Comparison of ENCODE assay signal across 17 cellular contexts in the genomic region with DNA sequence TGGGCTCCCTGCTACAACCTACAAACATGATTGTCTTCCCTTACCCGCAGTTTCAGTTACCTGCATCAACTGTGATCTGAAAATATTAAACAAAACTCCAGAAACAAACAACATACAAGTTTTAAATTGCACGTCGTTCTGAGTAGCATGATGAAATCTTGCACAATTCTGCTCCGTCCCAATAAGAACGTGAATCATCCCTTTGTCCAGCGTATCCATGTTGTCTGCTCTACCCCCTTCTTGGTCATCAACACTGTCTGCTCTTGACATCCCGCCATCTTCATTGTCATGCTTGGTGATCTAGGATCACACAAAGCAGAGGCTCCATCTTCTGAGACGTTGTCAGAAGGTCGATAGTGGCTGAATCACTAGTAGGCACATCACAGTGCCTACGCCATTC. TPM values are rescaled to one million over a fixed set of nuclear protein-coding genes. Genes with fewer than 3 reads are reported as not detected.
A peak's percentile ranks its signal among the peaks of the same experiment; 100 is the strongest.
DNase-seq lines count a peak whose midpoint lies in the region; ATAC-seq, FAIRE-seq and TF ChIP-seq lines count a peak whose summit lies in the region.
"Had no signal": no experiment of that assay in that cellular context is flagged by ENCODE, and none has a peak within 500 bp of the region (broad histone marks: within the 10 kb centered on the region; RNA-seq: fewer than 3 reads in every experiment).

No MANE protein-coding gene starts in this region.

- H3K23me2 ChIP-seq in H1 (ENCODE audit: low read depth, low read length): no peaks in the 10 kb centered on the region

- no peak overlapping the region for H2BK12ac ChIP-seq in H1 (ENCODE audit: low read depth, low read length)

- no peaks in the 10 kb centered on the region for H3K27me3 ChIP-seq in breast epithelium
- H3K27me3 ChIP-seq in GM23338 (ENCODE audit: insufficient read depth): no peaks in the 10 kb centered on the region
- no peaks in the 10 kb centered on the region for H3K27me3 ChIP-seq in H1 (replicated peaks in 1 of 4; ENCODE audit: control insufficient read depth in 3 of 4, extremely low read depth in 1 of 4, insufficient read depth in 3 of 4, low read length in 3 of 4)
- no peaks in the 10 kb centered on the region for H3K27me3 ChIP-seq in Caco-2 (replicated peaks; ENCODE audit: control insufficient read depth, insufficient read depth, low read length)
- H3K27me3 ChIP-seq: BLaER1 had no signal

- H3K4me1 ChIP-seq in breast epithelium: no peaks in the 10 kb centered on the region
- H3K4me1 ChIP-seq in GM23338 (ENCODE audit: insufficient read depth): no peaks in the 10 kb centered on the region
- no peaks in the 10 kb centered on the region for H3K4me1 ChIP-seq in H1 (replicated peaks in 1 of 4; ENCODE audit: control insufficient read depth in 3 of 4, insufficient read depth in 4 of 4, low read length in 3 of 4)
- H3K4me1 ChIP-seq in Caco-2: no peaks in the 10 kb centered on the region
- H3K4me1 ChIP-seq: BLaER1, HAP-1 had no signal

- no peaks in the 10 kb centered on the region for H3K79me1 ChIP-seq in H1 (ENCODE audit: low read depth, low read length)

- POLR2A ChIA-PET in MCF 10A (lab: Yijun Ruan, JAX) (no interaction called here), H1 (lab: Charles Lee; ENCODE audit: partially characterized antibody) (no interaction called here), Caco-2 (lab: Charles Lee) (no interaction called here)

- H3K36me3 Mint-ChIP-seq in MCF 10A (ENCODE audit: insufficient read depth, unreplicated experiment) (no peaks in the 10 kb centered on the region), GM23338 (ENCODE audit: low read depth) (no peaks in the 10 kb centered on the region), Caco-2 (ENCODE audit: insufficient read depth, unreplicated experiment) (no peaks in the 10 kb centered on the region)

- TF ChIP-seq CTCF in MCF 10A (IDR thresholded peaks at IDR 0.05; ENCODE audit: unreplicated experiment) (no peak), breast epithelium (IDR thresholded peaks at IDR 0.05) (no peak), GM23338 (conservative IDR thresholded peaks at IDR 0.05; ENCODE audit: low read depth in 2 of 2) (no peak), H1 (IDR thresholded peaks at IDR 0.05; ENCODE audit: control extremely low read depth in 1 of 3, insufficient read depth in 1 of 3, low read depth in 1 of 3, low read length in 3 of 3) (no peak), Caco-2 (IDR thresholded peaks at IDR 0.05; ENCODE audit: insufficient read depth in 1 of 2, low read depth in 1 of 2, low read length in 1 of 2, severe bottlenecking in 1 of 2, unreplicated experiment in 1 of 2) (no peak)

- no peak overlapping the region for H3K27ac ChIP-seq in breast epithelium
- no peak overlapping the region for H3K27ac ChIP-seq in GM23338 (ENCODE audit: low read depth)
- no peak overlapping the region for H3K27ac ChIP-seq in H1 (ENCODE audit: low read depth, low read length)
- H3K27ac ChIP-seq: BLaER1 had no signal

- H3K9me3 Mint-ChIP-seq in MCF 10A (ENCODE audit: unreplicated experiment) (no peaks in the 10 kb centered on the region), GM23338 (no peaks in the 10 kb centered on the region), Caco-2 (ENCODE audit: unreplicated experiment) (no peaks in the 10 kb centered on the region)

- no peak for FAIRE-seq in H1 (lab: Jason Lieb, UNC)
- FAIRE-seq: A204.1, GM18507 had no signal

- DNase-seq in MCF 10A (ENCODE audit: unreplicated experiment) (peak; percentile 41), breast epithelium (ENCODE audit: low spot score in 2 of 2) (no peak), GM23338 (ENCODE audit: low spot score) (no peak), OCI-M1 (lab: John Stamatoyannopoulos, UW) (peak; percentile 21), H1 (ENCODE audit: low read depth in 1 of 2, low spot score in 2 of 2) (no peak), Caco-2 (no peak), NCI-H146 (lab: John Stamatoyannopoulos, UW) (no peak)
- DNase-seq: AML-193; CD8-positive, alpha-beta memory T cell; DMS53; GF-D8; GOT3 had no signal

- H4K5ac ChIP-seq in H1 (ENCODE audit: insufficient read length, low read depth, low read length): no peak overlapping the region

- H3K79me2 ChIP-seq in GM23338 (replicated peaks; ENCODE audit: insufficient read depth) (no peaks in the 10 kb centered on the region), H1 (ENCODE audit: control insufficient read depth in 1 of 2, insufficient read depth in 2 of 2, low read length in 2 of 2) (no peaks in the 10 kb centered on the region)

- no peak overlapping the region for H2BK15ac ChIP-seq in H1 (ENCODE audit: low read length)

- intact Hi-C loops in MCF 10A (cut with micrococcal nuclease) (no loop called here), breast epithelium (cut with DNase I; ENCODE audit: low total_unique reads) (no loop called here), Caco-2 (cut with micrococcal nuclease; ENCODE audit: unreplicated experiment) (no loop called here)

- no peaks in the 10 kb centered on the region for H3F3A ChIP-seq in GM23338 (replicated peaks; ENCODE audit: low read depth)

- H2BK20ac ChIP-seq in H1 (ENCODE audit: low read length): no peak overlapping the region

- no peak overlapping the region for H2AK5ac ChIP-seq in H1 (ENCODE audit: low read depth, low read length)

- peak overlapping the region; percentile 57 for H3K4ac ChIP-seq in H1 (replicated peaks; ENCODE audit: insufficient read length, low read depth, low read length)

- no peak overlapping the region for H3K23ac ChIP-seq in H1 (ENCODE audit: insufficient read length)

- no peak overlapping the region for H3K14ac ChIP-seq in H1 (ENCODE audit: insufficient read length)

- CTCF ChIA-PET in MCF 10A (lab: Yijun Ruan, JAX): no interaction called here
- CTCF ChIA-PET in H1 (lab: Charles Lee; ENCODE audit: partially characterized antibody): interaction anchor here (1.3 kb wide), 1 partner anchor 20 kb away, joined by 3 read pairs; no protein-coding TSS in a partner anchor
- CTCF ChIA-PET in Caco-2 (lab: Charles Lee): no interaction called here

- H3K4me1 Mint-ChIP-seq in MCF 10A (ENCODE audit: insufficient read depth, unreplicated experiment): no peaks in the 10 kb centered on the region
- H3K4me1 Mint-ChIP-seq in GM23338: no peaks in the 10 kb centered on the region
- no peaks in the 10 kb centered on the region for H3K4me1 Mint-ChIP-seq in Caco-2 (ENCODE audit: low read depth, unreplicated experiment)
- H3K4me1 Mint-ChIP-seq: CD8-positive, alpha-beta memory T cell had no signal

- no peak for TF ChIP-seq EP300 in H1 (IDR thresholded peaks at IDR 0.05; ENCODE audit: borderline replicate concordance in 1 of 2, low read depth in 2 of 2, low read length in 2 of 2)

- H4K20me1 ChIP-seq in GM23338 (replicated peaks; ENCODE audit: insufficient read depth): no peaks in the 10 kb centered on the region
- no peaks in the 10 kb centered on the region for H4K20me1 ChIP-seq in H1 (replicated peaks in 1 of 2; ENCODE audit: control insufficient read depth in 1 of 2, insufficient read depth in 2 of 2, low read length in 2 of 2)
- H4K20me1 ChIP-seq: BLaER1 had no signal

- no peak overlapping the region for H3K9ac ChIP-seq in H1 (replicated peaks in 1 of 4; ENCODE audit: extremely low read depth in 1 of 4, low read depth in 3 of 4, low read length in 3 of 4)
- H3K9ac ChIP-seq: BLaER1 had no signal

- H3K9me2 ChIP-seq in GM23338 (ENCODE audit: insufficient read depth): peaks cover 11% of the 10 kb centered on the region; the same call in 1 of the 2 replicates

- no peak overlapping the region for H2BK120ac ChIP-seq in H1 (replicated peaks; ENCODE audit: low read depth, low read length)

- no peak for TF ChIP-seq RAD21 in H1 (IDR thresholded peaks at IDR 0.05 in 1 of 2, conservative IDR thresholded peaks at IDR 0.05 in 1 of 2; ENCODE audit: low read depth in 2 of 2, low read length in 2 of 2)

- no peak overlapping the region for H2BK5ac ChIP-seq in H1 (ENCODE audit: low read depth, low read length)

- no peak overlapping the region for H3K56ac ChIP-seq in H1 (replicated peaks; ENCODE audit: insufficient read length, low read depth, low read length)

- H3K36me3 ChIP-seq in breast epithelium (no peaks in the 10 kb centered on the region), GM23338 (ENCODE audit: insufficient read depth) (no peaks in the 10 kb centered on the region), H1 (ENCODE audit: control insufficient read depth in 2 of 4, insufficient read depth in 4 of 4, low read length in 3 of 4) (no peaks in the 10 kb centered on the region), Caco-2 (ENCODE audit: control insufficient read depth, insufficient read depth, low read length) (no peaks in the 10 kb centered on the region)
- H3K36me3 ChIP-seq: BLaER1, HAP-1 had no signal

- no peaks in the 10 kb centered on the region for H3K9me3 ChIP-seq in breast epithelium
- H3K9me3 ChIP-seq in H1 (ENCODE audit: insufficient read depth in 2 of 2, low read depth in 1 of 2, low read length in 1 of 2): no peaks in the 10 kb centered on the region
- H3K9me3 ChIP-seq in Caco-2: no peaks in the 10 kb centered on the region
- H3K9me3 ChIP-seq: BLaER1, HAP-1 had no signal

- H2AFZ ChIP-seq in GM23338: peak overlapping the region; percentile 52; the same call in 1 of the 2 replicates
- no peak overlapping the region for H2AFZ ChIP-seq in H1 (ENCODE audit: low read length)

- WGBS in H1 (ENCODE audit: extremely low coverage in 1 of 2, insufficient coverage in 1 of 2, insufficient read length in 1 of 2, insufficient replicate concordance in 2 of 2, low coverage in 1 of 2, low lambda C conversion rate in 2 of 2, missing lambda C conversion rate in 1 of 2), 2 experiments: 80% methylated on average over 10 of the region's 10 CpGs; no CpG with 5 or more reads in 1 of the 2 experiments

- H3K27me3 Mint-ChIP-seq in MCF 10A (ENCODE audit: insufficient read depth, unreplicated experiment) (peaks cover 13% of the 10 kb centered on the region), GM23338 (ENCODE audit: insufficient read depth, low read depth, poor library complexity) (peaks cover 3% of the 10 kb centered on the region), Caco-2 (ENCODE audit: insufficient read depth, unreplicated experiment) (peaks cover 20% of the 10 kb centered on the region)

- H4K8ac ChIP-seq in H1 (ENCODE audit: extremely low read depth, insufficient read depth, low read length): no peak overlapping the region

- H3K18ac ChIP-seq in H1 (ENCODE audit: extremely low read depth, low read length): no peak overlapping the region; the same call in 1 of the 2 replicates

- TF ChIP-seq POLR2A in breast epithelium (IDR thresholded peaks at IDR 0.05) (no peak), H1 (IDR thresholded peaks at IDR 0.05; ENCODE audit: control extremely low read depth in 1 of 2, low read depth in 2 of 2, low read length in 2 of 2) (no peak)

- H3K4me2 ChIP-seq in GM23338 (no peak overlapping the region), H1 (ENCODE audit: insufficient read depth in 1 of 2, low read depth in 2 of 2, low read length in 2 of 2) (no peak overlapping the region)
- H3K4me2 ChIP-seq: BLaER1 had no signal

- H4K91ac ChIP-seq in H1 (replicated peaks; ENCODE audit: insufficient read length, low read length): no peak overlapping the region

- no peak overlapping the region for H3K4me3 ChIP-seq in breast epithelium
- H3K4me3 ChIP-seq in GM23338: no peak overlapping the region
- H3K4me3 ChIP-seq in H1 (ENCODE audit: extremely low read depth in 1 of 4, insufficient read depth in 2 of 4, low read depth in 3 of 4, low read length in 4 of 4): no peak overlapping the region
- H3K4me3 ChIP-seq in Caco-2 (ENCODE audit: low read depth, low read length): no peak overlapping the region
- H3K4me3 ChIP-seq: BLaER1, HAP-1 had no signal

- H3K4me3 Mint-ChIP-seq in MCF 10A (ENCODE audit: unreplicated experiment) (no peak overlapping the region), GM23338 (no peak overlapping the region), Caco-2 (ENCODE audit: unreplicated experiment) (no peak overlapping the region)
- H3K4me3 Mint-ChIP-seq: CD8-positive, alpha-beta memory T cell had no signal

- BruUV-seq in MCF 10A (replicated peaks; lab: Mats Ljungman, UMichigan) (no TSS peak), Caco-2 (replicated peaks; lab: Mats Ljungman, UMichigan) (no TSS peak)

- no peak overlapping the region for H3K27ac Mint-ChIP-seq in MCF 10A (ENCODE audit: low read depth, unreplicated experiment)
- H3K27ac Mint-ChIP-seq in GM23338: no peak overlapping the region
- no peak overlapping the region for H3K27ac Mint-ChIP-seq in Caco-2 (ENCODE audit: unreplicated experiment)

- no peak for ATAC-seq in GM23338
- no peak for ATAC-seq in HG03565 (IDR thresholded peaks at IDR 0.05; ENCODE audit: unreplicated experiment)

RNA-seq across cellular contexts. Expression of a gene that starts 53.9 kb away (rescaled TPM):
- 11.9 and 15.7 TPM in 2 replicates for total RNA-seq in MCF 10A (2022)
- 10 to 100 TPM; 22.6 to 32.4 (median 31.8) TPM for total RNA-seq in breast epithelium
- 6.5 and 8.5 TPM in 2 replicates for total RNA-seq in GM23338 (2014; rRNA removed; shearing (Covaris generic))
- polyA plus RNA-seq in GM23338 (2016; fragmentation: Nextera tagmentation; extraction: Ambion mirVana): 3.7 and 4.1 TPM in 2 replicates
- 11.2 and 12.4 TPM in 2 replicates for total RNA-seq in H1 (2021; fragmentation: NEBNext Ultra II Directional; extraction: Animal tissue kit (Norgen Biotek cat#: 25700))
- 3.3 and 5.6 TPM in 2 replicates for polyA plus RNA-seq in H1 (2011; rRNA removed)
- polyA plus RNA-seq in H1 (2011; cell fraction: cytosol; rRNA removed): 6.2 TPM
- polyA plus RNA-seq in H1 (2011; cell fraction: nucleus; rRNA removed): 3.9 TPM
- polyA plus RNA-seq in H1 (2012, experiment 1 of 2): 5.9 to 10.0 TPM (median 7.4 TPM) in 4 replicates
- polyA plus RNA-seq in H1 (2012, experiment 2 of 2): 0.47 TPM
- 4.1 TPM for polyA plus RNA-seq in H1 (2013, experiment 1 of 2)
- polyA plus RNA-seq in H1 (2013, experiment 2 of 2): 3.4 TPM
- polyA minus RNA-seq in H1 (2011; rRNA and poly(A)+ RNA removed): 5.9 and 8.9 TPM in 2 replicates
- polyA minus RNA-seq in H1 (2011; cell fraction: cytosol; rRNA and poly(A)+ RNA removed): 4.9 TPM
- 9.8 TPM for polyA minus RNA-seq in H1 (2011; cell fraction: nucleus; rRNA and poly(A)+ RNA removed)
- total RNA-seq in Caco-2 (2022): 23.5 and 25.3 TPM in 2 replicates

RNA-seq across cellular contexts. Expression of a gene that starts 54.1 kb away (rescaled TPM):
- total RNA-seq in MCF 10A (2022) (10.3 and 16.4 TPM in 2 replicates), breast epithelium (10 to 100 TPM; 10.5 to 17.7 (median 13.3) TPM), Caco-2 (2022) (10.4 and 11.6 TPM in 2 replicates)
- total RNA-seq in GM23338 (2014; rRNA removed; shearing (Covaris generic)): 10.5 and 10.7 TPM in 2 replicates
- polyA plus RNA-seq in GM23338 (2016; fragmentation: Nextera tagmentation; extraction: Ambion mirVana) (5.2 and 6.9 TPM in 2 replicates), H1 (2011; rRNA removed) (3.8 and 5.2 TPM in 2 replicates)
- 15.3 and 15.7 TPM in 2 replicates for total RNA-seq in H1 (2021; fragmentation: NEBNext Ultra II Directional; extraction: Animal tissue kit (Norgen Biotek cat#: 25700))
- polyA plus RNA-seq in H1 (2011; cell fraction: cytosol; rRNA removed): 5.5 TPM
- polyA plus RNA-seq in H1 (2011; cell fraction: nucleus; rRNA removed): 4.6 TPM
- 3.6 to 13.0 TPM (median 5.9 TPM) in 4 replicates for polyA plus RNA-seq in H1 (2012, experiment 1 of 2)
- 0.56 TPM for polyA plus RNA-seq in H1 (2012, experiment 2 of 2)
- 7.8 TPM for polyA plus RNA-seq in H1 (2013, experiment 1 of 2)
- polyA plus RNA-seq in H1 (2013, experiment 2 of 2): 6.8 TPM
- 8.7 and 9.6 TPM in 2 replicates for polyA minus RNA-seq in H1 (2011; rRNA and poly(A)+ RNA removed)
- polyA minus RNA-seq in H1 (2011; cell fraction: cytosol; rRNA and poly(A)+ RNA removed): 4.6 TPM
- polyA minus RNA-seq in H1 (2011; cell fraction: nucleus; rRNA and poly(A)+ RNA removed): 8.3 TPM

Comparison
In these comparisons a context has a peak if more than half of its experiments do, and no peak if none do; other contexts are left out.
1. DNase-seq: peak in MCF 10A (single experiment) and OCI-M1 (single experiment); none in breast epithelium (0 of 2), GM23338 (single experiment), H1 (0 of 2), Caco-2 (0 of 2) and NCI-H146 (single experiment).